17 cellular contexts compared by ENCODE assay signal in the genomic region with DNA sequence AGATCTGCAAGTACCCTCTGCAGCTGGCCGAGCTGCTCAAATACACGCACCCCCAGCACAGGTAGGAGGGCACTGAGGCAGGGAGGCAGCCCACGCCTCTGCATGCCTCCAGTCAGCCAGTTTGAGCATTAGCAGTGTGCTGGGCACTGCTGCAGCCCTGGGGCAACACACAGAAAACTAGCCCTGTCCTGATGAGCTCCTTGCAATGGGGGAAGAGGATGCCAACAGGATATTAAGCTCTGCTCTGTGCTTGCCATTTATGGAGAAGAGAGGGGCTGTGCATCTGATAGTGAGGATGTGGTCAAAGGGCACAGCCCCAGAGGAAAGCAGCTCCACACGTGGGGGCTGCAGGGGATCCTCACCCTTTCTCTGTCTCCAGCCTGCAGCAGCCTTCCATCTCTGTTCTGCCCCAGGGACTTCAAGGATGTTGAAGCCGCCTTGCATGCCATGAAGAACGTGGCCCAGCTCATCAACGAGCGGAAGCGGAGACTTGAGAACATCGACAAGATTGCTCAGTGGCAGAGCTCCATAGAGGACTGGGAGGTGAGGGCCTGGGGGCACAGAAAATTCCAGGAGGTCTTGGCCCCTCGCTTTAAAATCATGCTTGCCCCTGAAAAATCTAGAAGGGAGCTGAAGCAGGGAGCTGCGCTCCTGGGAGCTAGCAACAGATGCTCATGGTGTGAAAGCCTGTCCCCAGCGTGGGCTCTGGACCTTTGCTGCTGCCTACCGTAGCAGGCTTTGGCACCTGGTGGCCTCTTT. TPM values are rescaled to one million over a fixed set of nuclear protein-coding genes. Genes with fewer than 3 reads are reported as not detected.
DNase-seq lines count a peak whose midpoint lies in the region; ATAC-seq and TF ChIP-seq lines count a peak whose summit lies in the region.
"Had no signal": no experiment of that assay in that cellular context is flagged by ENCODE, and none has a peak within 500 bp of the region (broad histone marks: within the 10 kb centered on the region; RNA-seq: fewer than 3 reads in every experiment).

No MANE protein-coding gene starts in this region.

- dilution Hi-C loops in mammary epithelial cell (cut with HindIII; ENCODE audit: low sequenced_read_pairs): no loop called here

- H3K4me1 ChIP-seq in BLaER1 treated with 17β-estradiol and CSF1 and Interleukin-3, amounts not matched to agents 10 nM and 100 nM: peaks cover 21 to 43% (median 36%) of the 10 kb centered on the region in 10 experiments
- H3K4me1 ChIP-seq in CD8-positive, alpha-beta T cell (ENCODE audit: insufficient read depth, low read length): peaks cover 33% of the 10 kb centered on the region
- no peaks in the 10 kb centered on the region for H3K4me1 ChIP-seq in mammary epithelial cell (ENCODE audit: insufficient read depth, low read length)
- H3K4me1 ChIP-seq: SJSA1 had no signal

- H3K79me2 ChIP-seq in mammary epithelial cell (ENCODE audit: insufficient read depth, low read length): no peaks in the 10 kb centered on the region

- H3K27ac ChIP-seq in BLaER1 treated with 17β-estradiol and CSF1 and Interleukin-3, amounts not matched to agents 10 nM and 100 nM: peak overlapping the region in 7 of 11 experiments; percentile 11 to 64 (median 44); a peak in 11 of 22 replicates
- H3K27ac ChIP-seq in CD8-positive, alpha-beta T cell (ENCODE audit: low read depth, low read length): peak overlapping the region; percentile 8
- no peak overlapping the region for H3K27ac ChIP-seq in mammary epithelial cell (ENCODE audit: insufficient read depth, low read depth, low read length)
- H3K27ac ChIP-seq: SJSA1, suprapubic skin had no signal

- H4K20me1 ChIP-seq in BLaER1 treated with 17β-estradiol and CSF1 and Interleukin-3, amounts not matched to agents 10 nM and 100 nM: peaks cover 0 to 65% (median 18%) of the 10 kb centered on the region in 11 experiments; a peak in 14 of 22 replicates
- H4K20me1 ChIP-seq in mammary epithelial cell (ENCODE audit: insufficient read depth, low read length): no peaks in the 10 kb centered on the region

- H3K9me3 Mint-ChIP-seq in CD8-positive, alpha-beta T cell: no peaks in the 10 kb centered on the region
- no peaks in the 10 kb centered on the region for H3K9me3 Mint-ChIP-seq in activated CD8-positive, alpha-beta T cell treated with anti-CD3 and anti-CD28 coated beads for 36 hours
- H3K9me3 Mint-ChIP-seq: HFFc6, memory B cell had no signal

- no TSS peak for BruUV-seq in mammary epithelial cell (replicated peaks; lab: Mats Ljungman, UMichigan)

- intact Hi-C loops in CD8-positive, alpha-beta T cell (cut with DNase I, micrococcal nuclease): loop anchor here (2.0 to 5.0 kb wide), 2 partner anchors 51 to 244 kb away; a partner anchor contains a TSS
- intact Hi-C loops in activated CD8-positive, alpha-beta T cell treated with anti-CD3 and anti-CD28 coated beads for 36 hours (cut with micrococcal nuclease): no loop called here
- intact Hi-C loops in mammary epithelial cell (cut with micrococcal nuclease): no loop called here

- POLR2A ChIA-PET in CD8-positive, alpha-beta T cell (lab: Charles Lee): interaction anchor here (1.0 to 3.2 kb wide), 9 partner anchors 8 to 69 kb away, joined by 3 to 30 read pairs (median 5); a partner anchor contains a TSS
- POLR2A ChIA-PET in activated CD8-positive, alpha-beta T cell treated with anti-CD3 and anti-CD28 coated beads for 36 hours (lab: Charles Lee): interaction anchor here (0.7 to 3.3 kb wide), 4 partner anchors 8 to 63 kb away, joined by 3 to 13 read pairs (median 4); a partner anchor contains a TSS

- H3K4me3 ChIP-seq in BLaER1 treated with 17β-estradiol and CSF1 and Interleukin-3, amounts not matched to agents 10 nM and 100 nM: no peak overlapping the region
- H3K4me3 ChIP-seq in CD8-positive, alpha-beta T cell (ENCODE audit: low read depth, low read length): peak overlapping the region; percentile 68
- no peak overlapping the region for H3K4me3 ChIP-seq in mammary epithelial cell (replicated peaks in 1 of 3; ENCODE audit: insufficient read depth in 1 of 3, low read depth in 2 of 3, low read length in 3 of 3)
- H3K4me3 ChIP-seq: SJSA1, suprapubic skin had no signal

- H3K27me3 ChIP-seq in BLaER1 treated with 17β-estradiol and CSF1 and Interleukin-3, amounts not matched to agents 10 nM and 100 nM: peaks cover 0 to 15% (median 6%) of the 10 kb centered on the region in 11 experiments; a peak in 9 of 22 replicates
- no peaks in the 10 kb centered on the region for H3K27me3 ChIP-seq in CD8-positive, alpha-beta T cell (ENCODE audit: insufficient read depth, low read length)
- H3K27me3 ChIP-seq in mammary epithelial cell (ENCODE audit: insufficient read depth, low read length): no peaks in the 10 kb centered on the region
- H3K27me3 ChIP-seq: SJSA1, suprapubic skin had no signal

- H3K27me3 Mint-ChIP-seq in CD8-positive, alpha-beta T cell (ENCODE audit: low read depth): no peaks in the 10 kb centered on the region
- H3K27me3 Mint-ChIP-seq in activated CD8-positive, alpha-beta T cell treated with anti-CD3 and anti-CD28 coated beads for 36 hours: no peaks in the 10 kb centered on the region

- peak; percentile 33 for ATAC-seq in CD8-positive, alpha-beta T cell
- ATAC-seq in activated CD8-positive, alpha-beta T cell treated with anti-CD3 and anti-CD28 coated beads for 36 hours: peak; percentile 7

- no peaks in the 10 kb centered on the region for H3K9me3 ChIP-seq in BLaER1 treated with 17β-estradiol and CSF1 and Interleukin-3, amounts not matched to agents 10 nM and 100 nM (replicated peaks in 1 of 11)
- no peaks in the 10 kb centered on the region for H3K9me3 ChIP-seq in CD8-positive, alpha-beta T cell (ENCODE audit: low read length)
- H3K9me3 ChIP-seq in mammary epithelial cell (replicated peaks; ENCODE audit: insufficient read depth, low read length): no peaks in the 10 kb centered on the region
- H3K9me3 ChIP-seq: SJSA1, suprapubic skin had no signal

- TF ChIP-seq CTCF in CD8-positive, alpha-beta T cell (IDR thresholded peaks at IDR 0.05): no peak
- TF ChIP-seq CTCF in activated CD8-positive, alpha-beta T cell treated with anti-CD3 and anti-CD28 coated beads for 36 hours (IDR thresholded peaks at IDR 0.05): no peak
- TF ChIP-seq CTCF in mammary epithelial cell (conservative IDR thresholded peaks at IDR 0.05 in 1 of 2, IDR thresholded peaks at IDR 0.05 in 1 of 2; ENCODE audit: extremely low read depth in 1 of 2, insufficient read depth in 1 of 2, low read depth in 1 of 2, low read length in 2 of 2): no peak

- H3K27ac Mint-ChIP-seq in CD8-positive, alpha-beta T cell: peak overlapping the region; percentile 86
- H3K27ac Mint-ChIP-seq in activated CD8-positive, alpha-beta T cell treated with anti-CD3 and anti-CD28 coated beads for 36 hours: peak overlapping the region; percentile 50
- H3K27ac Mint-ChIP-seq: B cell, HFFc6, memory B cell had no signal

- peaks cover 54% of the 10 kb centered on the region for H3K4me1 Mint-ChIP-seq in CD8-positive, alpha-beta T cell (ENCODE audit: low read depth)
- peaks cover 38% of the 10 kb centered on the region for H3K4me1 Mint-ChIP-seq in activated CD8-positive, alpha-beta T cell treated with anti-CD3 and anti-CD28 coated beads for 36 hours (ENCODE audit: low read depth)

- CTCF ChIA-PET in CD8-positive, alpha-beta T cell (lab: Charles Lee): interaction anchor here (0.8 to 2.2 kb wide), 5 partner anchors 9 to 244 kb away, joined by 3 to 9 read pairs (median 6); no protein-coding TSS in a partner anchor
- CTCF ChIA-PET in activated CD8-positive, alpha-beta T cell treated with anti-CD3 and anti-CD28 coated beads for 36 hours (lab: Charles Lee): interaction anchor here (0.7 to 1.8 kb wide), 9 partner anchors 11 to 244 kb away, joined by 3 to 6 read pairs (median 3); no protein-coding TSS in a partner anchor
- CTCF ChIA-PET in mammary epithelial cell (lab: Charles Lee; ENCODE audit: low non-redundant PET): no interaction called here

- peak overlapping the region; percentile 93 for H3K4me3 Mint-ChIP-seq in CD8-positive, alpha-beta T cell
- H3K4me3 Mint-ChIP-seq in activated CD8-positive, alpha-beta T cell treated with anti-CD3 and anti-CD28 coated beads for 36 hours: peak overlapping the region; percentile 71
- H3K4me3 Mint-ChIP-seq: B cell, HFFc6, memory B cell had no signal

- in situ Hi-C loops in mammary epithelial cell (cut with MboI; ENCODE audit: low sequenced_read_pairs in 2 of 2): no loop called here

- 86% methylated on average over 14 of the region's 14 CpGs for WGBS in mammary epithelial cell (ENCODE audit: low coverage, missing lambda C conversion rate)

- H3K36me3 Mint-ChIP-seq in CD8-positive, alpha-beta T cell: peaks cover 8% of the 10 kb centered on the region
- peaks cover 1% of the 10 kb centered on the region for H3K36me3 Mint-ChIP-seq in activated CD8-positive, alpha-beta T cell treated with anti-CD3 and anti-CD28 coated beads for 36 hours (ENCODE audit: low read depth)
- H3K36me3 Mint-ChIP-seq: memory B cell had no signal

- peaks cover 0 to 9% (median 5%) of the 10 kb centered on the region in 11 experiments; a peak in 19 of 22 replicates for H3K36me3 ChIP-seq in BLaER1 treated with 17β-estradiol and CSF1 and Interleukin-3, amounts not matched to agents 10 nM and 100 nM
- H3K36me3 ChIP-seq in CD8-positive, alpha-beta T cell (ENCODE audit: insufficient read depth, low read length): no peaks in the 10 kb centered on the region
- H3K36me3 ChIP-seq in mammary epithelial cell (ENCODE audit: insufficient read depth, low read length): no peaks in the 10 kb centered on the region

- peak overlapping the region in 6 of 11 experiments; percentile 4 to 56 (median 40); a peak in 6 of 22 replicates for H3K9ac ChIP-seq in BLaER1 treated with 17β-estradiol and CSF1 and Interleukin-3, amounts not matched to agents 10 nM and 100 nM
- no peak overlapping the region for H3K9ac ChIP-seq in mammary epithelial cell (ENCODE audit: insufficient read depth, low read length)

- no peak overlapping the region for H2AFZ ChIP-seq in mammary epithelial cell (ENCODE audit: low read depth, low read length)

- DNase-seq in CD8-positive, alpha-beta T cell: peak in 1 of 7 experiments; percentile 14
- DNase-seq in activated CD8-positive, alpha-beta T cell treated with anti-CD3 and anti-CD28 coated beads for 36 hours: no peak
- peak; percentile 80 for DNase-seq in mesenteric fat pad (ENCODE audit: low spot score)
- DNase-seq in hippocampal formation (lab: John Stamatoyannopoulos, UW): no peak
- DNase-seq in mammary epithelial cell: no peak
- no peak for DNase-seq in NCI-H2029 treated with DMSO at 0.1 percent for 48 hours (lab: John Stamatoyannopoulos, UW)
- DNase-seq: activated effector memory CD4-positive, alpha-beta T cell treated with anti-CD3 and anti-CD28 coated beads, Interleukin-2, amount 50 U/mL, for 16 hours; DMS53; HFFc6; NCI-H2107; NCI-H526 treated with DMSO at 0.1 percent for 48 hours; OCI-M1 had no signal

- peak overlapping the region; percentile 32 to 93 (median 84) for H3K4me2 ChIP-seq in BLaER1 treated with 17β-estradiol and CSF1 and Interleukin-3, amounts not matched to agents 10 nM and 100 nM
- no peak overlapping the region for H3K4me2 ChIP-seq in mammary epithelial cell (ENCODE audit: insufficient read depth, low read depth, low read length)

RNA-seq across cellular contexts. Expression of a gene that starts 51.7 kb away (rescaled TPM):
- total RNA-seq in CD8-positive, alpha-beta T cell: 10 to 100 TPM; 87.3 to 91.7 TPM
- total RNA-seq in activated CD8-positive, alpha-beta T cell treated with anti-CD3 and anti-CD28 coated beads for 36 hours: 10 to 100 TPM; 62.8 to 66.6 TPM
- total RNA-seq in mesenteric fat pad (120 TPM), mammary epithelial cell (100 to 1,000 TPM in 1 of 2 donors, 10 to 100 TPM in 1; 89.5 to 108 TPM)
- 115 TPM for polyA plus RNA-seq in mammary epithelial cell
- polyA minus RNA-seq in mammary epithelial cell: 59.2 TPM

Comparison
In these comparisons a context has a peak if more than half of its experiments do, and no peak if none do; other contexts are left out.
1. intact Hi-C loops: an anchor here in CD8-positive, alpha-beta T cell (2.0 to 5.0 kb wide); none called in activated CD8-positive, alpha-beta T cell treated with anti-CD3 and anti-CD28 coated beads for 36 hours and mammary epithelial cell.